ENCODE assay signal across 2 cellular contexts in genomic region chrX:43949669-43950068, GRCh38.
TF ChIP-seq lines count a peak whose summit lies in the region.

No MANE protein-coding gene starts in this region.

TF ChIP-seq in WTC11, 78 proteins besides CTCF, POLR2A, EP300 and RAD21:
- TF ChIP-seq ATF2 (CRISPR knock-in tag; IDR thresholded peaks at IDR 0.05; ENCODE audit: borderline replicate concordance, low read depth) (no peak), PREB (CRISPR knock-in tag; IDR thresholded peaks at IDR 0.05; ENCODE audit: borderline replicate concordance) (no peak), TEAD4 (CRISPR knock-in tag; IDR thresholded peaks at IDR 0.05) (no peak), TEAD1 (CRISPR knock-in tag; IDR thresholded peaks at IDR 0.05) (peak; percentile 66; the same call in 1 of the 2 replicates), ZNF121 (CRISPR knock-in tag; IDR thresholded peaks at IDR 0.05) (peak; percentile 50), ZNF138 (CRISPR knock-in tag; conservative IDR thresholded peaks at IDR 0.05) (no peak), ARID4B (CRISPR knock-in tag; IDR thresholded peaks at IDR 0.05; ENCODE audit: borderline replicate concordance) (no peak), E2F5 (CRISPR knock-in tag; IDR thresholded peaks at IDR 0.05) (no peak)

TF ChIP-seq in H1, 55 proteins besides CTCF, POLR2A, EP300 and RAD21 (continued from another document):
- TF ChIP-seq JUN (IDR thresholded peaks at IDR 0.05; ENCODE audit: low read depth, low read length) (no peak), GABPA (IDR thresholded peaks at IDR 0.05; ENCODE audit: borderline replicate concordance, insufficient read depth, low read length) (no peak), YY1 (IDR thresholded peaks at IDR 0.05; ENCODE audit: low read depth, low read length) (no peak), E2F6 (IDR thresholded peaks at IDR 0.05) (no peak), TAF7 (optimal IDR thresholded peaks at IDR 0.05; ENCODE audit: borderline replicate concordance, low read depth, low read length) (no peak), SIX5 (IDR thresholded peaks at IDR 0.05; ENCODE audit: low read depth, low read length) (no peak), BRCA1 (IDR thresholded peaks at IDR 0.05; ENCODE audit: low read depth, low read length) (no peak), CHD1 (IDR thresholded peaks at IDR 0.05; ENCODE audit: low read depth, low read length) (no peak)
